ENCODE assay signal across 16 cellular contexts in genomic region chr12:110347767-110348166, GRCh38. TPM values are rescaled to one million over a fixed set of nuclear protein-coding genes. Genes with fewer than 3 reads are reported as not detected.
DNase-seq lines count a peak whose midpoint lies in the region; ATAC-seq and TF ChIP-seq lines count a peak whose summit lies in the region.
"Had no signal": no experiment of that assay in that cellular context is flagged by ENCODE, and none has a peak within 500 bp of the region (broad histone marks: within the 10 kb centered on the region; RNA-seq: fewer than 3 reads in every experiment).

No MANE protein-coding gene starts in this region.

- no peaks in the 10 kb centered on the region for H3K27me3 Mint-ChIP-seq in activated naive CD4-positive, alpha-beta T cell treated with anti-CD3 and anti-CD28 coated beads, Interleukin-2, amount 50 U/mL, for 24 hours
- no peaks in the 10 kb centered on the region for H3K27me3 Mint-ChIP-seq in Calu3 (ENCODE audit: unreplicated experiment)
- H3K27me3 Mint-ChIP-seq in endodermal cell (ENCODE audit: insufficient read depth) = no peaks in the 10 kb centered on the region
- no peaks in the 10 kb centered on the region for H3K27me3 Mint-ChIP-seq in activated T-cell treated with anti-CD3 and anti-CD28 coated beads, Interleukin-2, amount 50 U/mL, for 4 hours (ENCODE audit: low read depth)

- 97 to 100% methylated on average over 3 to 8 of the region's 8 CpGs for WGBS in endodermal cell (ENCODE audit: insufficient coverage in 1 of 2, insufficient read length in 1 of 2), 2 experiments

- no peak for TF ChIP-seq CTCF in Calu3 (IDR thresholded peaks at IDR 0.05; ENCODE audit: unreplicated experiment)
- TF ChIP-seq CTCF in endodermal cell (conservative IDR thresholded peaks at IDR 0.05) = no peak

- no peak overlapping the region for H3K9ac ChIP-seq in endodermal cell (ENCODE audit: extremely low read depth, low read length, poor library complexity, severe bottlenecking)

- H3K27me3 ChIP-seq in endodermal cell (ENCODE audit: control insufficient read depth, insufficient read depth, low read length, poor library complexity, severe bottlenecking) = no peaks in the 10 kb centered on the region

- BruUV-seq in Calu3 (replicated peaks; lab: Mats Ljungman, UMichigan) = no TSS peak

- peaks cover 88% of the 10 kb centered on the region for H3K36me3 ChIP-seq in endodermal cell (ENCODE audit: control insufficient read depth, insufficient read depth, low read length)

- H3K27ac ChIP-seq in endodermal cell (ENCODE audit: low read depth, low read length) = no peak overlapping the region

- H3K4me3 ChIP-seq in endodermal cell (ENCODE audit: low read length) = no peak overlapping the region

- no peaks in the 10 kb centered on the region for H3K9me3 ChIP-seq in endodermal cell (ENCODE audit: control insufficient read depth, low read length)

- intact Hi-C loops in Calu3 (cut with micrococcal nuclease; ENCODE audit: unreplicated experiment) = no loop called here

- DNase-seq in activated naive CD4-positive, alpha-beta T cell (lab: John Stamatoyannopoulos, UW) = no peak
- no peak for DNase-seq in Calu3
- DNase-seq in endodermal cell = peak; percentile 47
- DNase-seq in stimulated activated effector memory CD8-positive, alpha-beta T cell treated with anti-CD3 and anti-CD28 coated beads, Interleukin-12 subunit alpha, Interleukin-12 subunit beta, amount 100 ng/mL, for 72 hours (ENCODE audit: low spot score in 2 of 2) = no peak
- no peak for DNase-seq in stimulated activated CD4-positive, alpha-beta T cell treated with anti-CD3 and anti-CD28 coated beads, Interleukin-4, amount 100 ng/mL, for 1 hour
- DNase-seq in activated T-cell treated with anti-CD3 and anti-CD28 coated beads, Interleukin-2, amount 50 U/mL, for 4 hours = no peak
- DNase-seq: C1 segment of cervical spinal cord, H7, KBM-7, NCI-H1105, NCI-H2081 treated with DMSO at 0.1 percent for 48 hours, NCI-H510A treated with DMSO at 0.1 percent for 48 hours, NCI-H774, OCI-M1, SHP77 had no signal

- no peaks in the 10 kb centered on the region for H3K9me3 Mint-ChIP-seq in activated naive CD4-positive, alpha-beta T cell treated with anti-CD3 and anti-CD28 coated beads, Interleukin-2, amount 50 U/mL, for 24 hours
- H3K9me3 Mint-ChIP-seq in Calu3 (ENCODE audit: low read depth, unreplicated experiment) (no peaks in the 10 kb centered on the region), endodermal cell (no peaks in the 10 kb centered on the region)
- no peaks in the 10 kb centered on the region for H3K9me3 Mint-ChIP-seq in stimulated activated effector memory CD8-positive, alpha-beta T cell treated with anti-CD3 and anti-CD28 coated beads, Interleukin-12 subunit alpha, Interleukin-12 subunit beta, amount 100 ng/mL, for 72 hours
- H3K9me3 Mint-ChIP-seq in activated T-cell treated with anti-CD3 and anti-CD28 coated beads, Interleukin-2, amount 50 U/mL, for 4 hours = no peaks in the 10 kb centered on the region

- CTCF ChIA-PET in Calu3 (lab: Charles Lee) = interaction anchor here (0.6 kb wide), 1 partner anchor 23 kb away, joined by 5 read pairs; no protein-coding TSS in a partner anchor

- no peak for ATAC-seq in stimulated activated effector memory CD8-positive, alpha-beta T cell treated with anti-CD3 and anti-CD28 coated beads, Interleukin-12 subunit alpha, Interleukin-12 subunit beta, amount 100 ng/mL, for 72 hours
- no peak for ATAC-seq in activated T-cell treated with anti-CD3 and anti-CD28 coated beads, Interleukin-2, amount 50 U/mL, for 4 hours

- H3K4me1 Mint-ChIP-seq in activated naive CD4-positive, alpha-beta T cell treated with anti-CD3 and anti-CD28 coated beads, Interleukin-2, amount 50 U/mL, for 24 hours = peaks cover 26% of the 10 kb centered on the region
- peaks cover 34% of the 10 kb centered on the region for H3K4me1 Mint-ChIP-seq in Calu3 (ENCODE audit: low read depth, unreplicated experiment)
- H3K4me1 Mint-ChIP-seq in endodermal cell = no peaks in the 10 kb centered on the region
- H3K4me1 Mint-ChIP-seq in stimulated activated effector memory CD8-positive, alpha-beta T cell treated with anti-CD3 and anti-CD28 coated beads, Interleukin-12 subunit alpha, Interleukin-12 subunit beta, amount 100 ng/mL, for 72 hours = peaks cover 10% of the 10 kb centered on the region
- H3K4me1 Mint-ChIP-seq in activated T-cell treated with anti-CD3 and anti-CD28 coated beads, Interleukin-2, amount 50 U/mL, for 4 hours (ENCODE audit: low read depth) = peaks cover 26% of the 10 kb centered on the region

- H3K4me3 Mint-ChIP-seq in activated naive CD4-positive, alpha-beta T cell treated with anti-CD3 and anti-CD28 coated beads, Interleukin-2, amount 50 U/mL, for 24 hours = no peak overlapping the region
- no peak overlapping the region for H3K4me3 Mint-ChIP-seq in Calu3 (ENCODE audit: low read depth, unreplicated experiment)
- H3K4me3 Mint-ChIP-seq in endodermal cell = no peak overlapping the region
- no peak overlapping the region for H3K4me3 Mint-ChIP-seq in stimulated activated effector memory CD8-positive, alpha-beta T cell treated with anti-CD3 and anti-CD28 coated beads, Interleukin-12 subunit alpha, Interleukin-12 subunit beta, amount 100 ng/mL, for 72 hours
- no peak overlapping the region for H3K4me3 Mint-ChIP-seq in activated T-cell treated with anti-CD3 and anti-CD28 coated beads, Interleukin-2, amount 50 U/mL, for 4 hours

- no peaks in the 10 kb centered on the region for H3K4me1 ChIP-seq in endodermal cell (ENCODE audit: control insufficient read depth, insufficient read depth, low read length)

- peaks cover 11% of the 10 kb centered on the region for H3K36me3 Mint-ChIP-seq in activated naive CD4-positive, alpha-beta T cell treated with anti-CD3 and anti-CD28 coated beads, Interleukin-2, amount 50 U/mL, for 24 hours
- peaks cover 98% of the 10 kb centered on the region for H3K36me3 Mint-ChIP-seq in Calu3 (ENCODE audit: insufficient read depth, unreplicated experiment)
- peaks cover 85% of the 10 kb centered on the region for H3K36me3 Mint-ChIP-seq in endodermal cell (ENCODE audit: low read depth)
- H3K36me3 Mint-ChIP-seq in stimulated activated effector memory CD8-positive, alpha-beta T cell treated with anti-CD3 and anti-CD28 coated beads, Interleukin-12 subunit alpha, Interleukin-12 subunit beta, amount 100 ng/mL, for 72 hours = peaks cover 84% of the 10 kb centered on the region
- peaks cover 48% of the 10 kb centered on the region for H3K36me3 Mint-ChIP-seq in activated T-cell treated with anti-CD3 and anti-CD28 coated beads, Interleukin-2, amount 50 U/mL, for 4 hours (ENCODE audit: insufficient read depth)

- peak overlapping the region; percentile 61 for H3K27ac Mint-ChIP-seq in activated naive CD4-positive, alpha-beta T cell treated with anti-CD3 and anti-CD28 coated beads, Interleukin-2, amount 50 U/mL, for 24 hours
- H3K27ac Mint-ChIP-seq in Calu3 (ENCODE audit: unreplicated experiment) (peak overlapping the region; percentile 39), endodermal cell (no peak overlapping the region)
- peak overlapping the region; percentile 48 for H3K27ac Mint-ChIP-seq in stimulated activated effector memory CD8-positive, alpha-beta T cell treated with anti-CD3 and anti-CD28 coated beads, Interleukin-12 subunit alpha, Interleukin-12 subunit beta, amount 100 ng/mL, for 72 hours

RNA-seq across cellular contexts. Expression of gene ANAPC7, which starts 55.7 kb away (rescaled TPM):
- total RNA-seq in Calu3 (2022) (111 and 136 TPM in 2 replicates), endodermal cell (100 to 1,000 TPM in 1 of 2 donors, 10 to 100 TPM in 1; 86.0 to 100 TPM)
- polyA plus RNA-seq in endodermal cell (2013, experiment 1 of 2) = 60.2 TPM
- 66.0 TPM for polyA plus RNA-seq in endodermal cell (2013, experiment 2 of 2)
- 10 to 100 TPM; 54.6 to 61.5 (median 58.4) TPM for total RNA-seq in activated T-cell treated with anti-CD3 and anti-CD28 coated beads, Interleukin-2, amount 50 U/mL, for 4 hours
